ENCODE assay signal across 10 cellular contexts in the genomic region with DNA sequence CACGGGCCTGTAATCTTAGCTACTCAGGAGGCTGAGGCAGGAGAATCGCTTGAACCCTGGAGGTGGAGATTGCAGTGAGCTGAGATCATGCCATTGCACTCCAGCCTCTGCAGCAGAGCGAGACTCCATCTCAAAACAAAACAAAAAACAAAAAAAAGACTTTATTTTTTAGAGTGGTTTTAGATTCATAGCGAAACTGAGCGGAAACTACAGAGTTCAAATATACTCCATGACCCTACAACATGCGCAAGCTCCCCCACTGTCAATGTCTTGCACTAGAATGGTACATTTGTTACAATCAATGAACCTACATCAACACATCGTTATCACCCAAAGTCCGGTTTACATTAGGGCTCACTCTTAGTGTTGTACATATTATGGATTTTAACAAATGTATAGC. TPM values are rescaled to one million over a fixed set of nuclear protein-coding genes. Genes with fewer than 3 reads are reported as not detected.
A peak's percentile ranks its signal among the peaks of the same experiment; 100 is the strongest.
DNase-seq lines count a peak whose midpoint lies in the region; ATAC-seq and TF ChIP-seq lines count a peak whose summit lies in the region.
"Had no signal": no experiment of that assay in that cellular context is flagged by ENCODE, and none has a peak within 500 bp of the region (broad histone marks: within the 10 kb centered on the region; RNA-seq: fewer than 3 reads in every experiment).

No MANE protein-coding gene starts in this region.

- TF ChIP-seq CTCF in GM20000 (IDR thresholded peaks at IDR 0.05; ENCODE audit: extremely low read depth, missing control alignments) (no peak), progenitor cell of endocrine pancreas (IDR thresholded peaks at IDR 0.05; ENCODE audit: unreplicated experiment) (no peak)

- no peaks in the 10 kb centered on the region for H3K9me3 Mint-ChIP-seq in activated CD8-positive, alpha-beta T cell treated with anti-CD3 and anti-CD28 coated beads, Interleukin-2, amount 10 ng/mL, durations not matched to agents 7 days and 5 days (ENCODE audit: insufficient read depth)
- H3K9me3 Mint-ChIP-seq in progenitor cell of endocrine pancreas (ENCODE audit: low read depth), result peaks cover 4% of the 10 kb centered on the region

- DNase-seq in GM20000 (ENCODE audit: low spot score) (peak; percentile 65), NCI-H526 treated with DMSO at 0.1 percent for 48 hours (lab: John Stamatoyannopoulos, UW) (no peak), superior temporal gyrus (ENCODE audit: extremely low spot score) (no peak), progenitor cell of endocrine pancreas (ENCODE audit: low spot score, unreplicated experiment) (no peak)
- peak; percentile 17 for DNase-seq in activated CD8-positive, alpha-beta T cell treated with anti-CD3 and anti-CD28 coated beads, Interleukin-2, amount 10 ng/mL, durations not matched to agents 7 days and 5 days
- DNase-seq: activated T-cell treated with anti-CD3 and anti-CD28 coated beads, Interleukin-2, amount 50 U/mL, for 1 hour; DMS53; NCI-H446 had no signal

- H3K36me3 Mint-ChIP-seq in activated CD8-positive, alpha-beta T cell treated with anti-CD3 and anti-CD28 coated beads, Interleukin-2, amount 10 ng/mL, durations not matched to agents 7 days and 5 days (ENCODE audit: low read depth), result no peaks in the 10 kb centered on the region
- H3K36me3 Mint-ChIP-seq in progenitor cell of endocrine pancreas (ENCODE audit: insufficient read depth), result no peaks in the 10 kb centered on the region

- H3K27me3 Mint-ChIP-seq in activated CD8-positive, alpha-beta T cell treated with anti-CD3 and anti-CD28 coated beads, Interleukin-2, amount 10 ng/mL, durations not matched to agents 7 days and 5 days (ENCODE audit: low read depth), result peaks cover 5% of the 10 kb centered on the region
- H3K27me3 Mint-ChIP-seq in progenitor cell of endocrine pancreas, result no peaks in the 10 kb centered on the region

- peaks cover 20% of the 10 kb centered on the region for H3K4me1 Mint-ChIP-seq in activated CD8-positive, alpha-beta T cell treated with anti-CD3 and anti-CD28 coated beads, Interleukin-2, amount 10 ng/mL, durations not matched to agents 7 days and 5 days (ENCODE audit: low read depth)
- peaks cover 3% of the 10 kb centered on the region for H3K4me1 Mint-ChIP-seq in progenitor cell of endocrine pancreas (ENCODE audit: low read depth)

- CTCF ChIA-PET in activated CD8-positive, alpha-beta T cell treated with anti-CD3 and anti-CD28 coated beads, Interleukin-2, amount 10 ng/mL, durations not matched to agents 7 days and 5 days (lab: Charles Lee), result interaction anchor here (1.0 to 1.5 kb wide), 4 partner anchors 18 to 676 kb away, joined by 3 to 11 read pairs (median 4); no protein-coding TSS in a partner anchor

- H3K4me3 Mint-ChIP-seq in activated CD8-positive, alpha-beta T cell treated with anti-CD3 and anti-CD28 coated beads, Interleukin-2, amount 10 ng/mL, durations not matched to agents 7 days and 5 days, result no peak overlapping the region
- H3K4me3 Mint-ChIP-seq in progenitor cell of endocrine pancreas (ENCODE audit: low read depth), result no peak overlapping the region

- POLR2A ChIA-PET in activated CD8-positive, alpha-beta T cell treated with anti-CD3 and anti-CD28 coated beads, Interleukin-2, amount 10 ng/mL, durations not matched to agents 7 days and 5 days (lab: Charles Lee), result no interaction called here

- ATAC-seq in GM18511 (IDR thresholded peaks at IDR 0.05; ENCODE audit: unreplicated experiment) (peak; percentile 36), HG03060 (IDR thresholded peaks at IDR 0.05; ENCODE audit: low read depth, unreplicated experiment) (peak; percentile 43)
- ATAC-seq in activated CD8-positive, alpha-beta T cell treated with anti-CD3 and anti-CD28 coated beads, Interleukin-2, amount 10 ng/mL, durations not matched to agents 7 days and 5 days, result no peak

- H3K27ac Mint-ChIP-seq in activated CD8-positive, alpha-beta T cell treated with anti-CD3 and anti-CD28 coated beads, Interleukin-2, amount 10 ng/mL, durations not matched to agents 7 days and 5 days, result no peak overlapping the region
- no peak overlapping the region for H3K27ac Mint-ChIP-seq in progenitor cell of endocrine pancreas

RNA-seq across cellular contexts. Expression of gene CRTAP, which starts 2.2 kb away (rescaled TPM):
- 10 to 100 TPM; 21.2 to 22.5 TPM for total RNA-seq in activated CD8-positive, alpha-beta T cell treated with anti-CD3 and anti-CD28 coated beads, Interleukin-2, amount 10 ng/mL, durations not matched to agents 7 days and 5 days
- 64.7 and 66.9 TPM in 2 replicates for total RNA-seq in progenitor cell of endocrine pancreas

RNA-seq across cellular contexts. Expression of gene GLB1, which starts 14.6 kb away (rescaled TPM):
- 10 to 100 TPM; 37.8 to 38.7 TPM for total RNA-seq in activated CD8-positive, alpha-beta T cell treated with anti-CD3 and anti-CD28 coated beads, Interleukin-2, amount 10 ng/mL, durations not matched to agents 7 days and 5 days
- 91.5 and 98.6 TPM in 2 replicates for total RNA-seq in progenitor cell of endocrine pancreas

RNA-seq across cellular contexts. Expression of gene TMPPE, which starts 14.6 kb away (rescaled TPM):
- total RNA-seq in activated CD8-positive, alpha-beta T cell treated with anti-CD3 and anti-CD28 coated beads, Interleukin-2, amount 10 ng/mL, durations not matched to agents 7 days and 5 days, result 10 to 100 TPM; 11.9 to 12.1 TPM
- total RNA-seq in progenitor cell of endocrine pancreas, result 7.5 and 7.7 TPM in 2 replicates

Comparison
In these comparisons a context has a peak if more than half of its experiments do, and no peak if none do; other contexts are left out.
1. DNase-seq: peak in GM20000 (single experiment) and activated CD8-positive, alpha-beta T cell treated with anti-CD3 and anti-CD28 coated beads, Interleukin-2, amount 10 ng/mL, durations not matched to agents 7 days and 5 days (single experiment); none in NCI-H526 treated with DMSO at 0.1 percent for 48 hours (single experiment), superior temporal gyrus (single experiment) and progenitor cell of endocrine pancreas (single experiment).